ENCODE assay signal across 19 cellular contexts in the genomic region with DNA sequence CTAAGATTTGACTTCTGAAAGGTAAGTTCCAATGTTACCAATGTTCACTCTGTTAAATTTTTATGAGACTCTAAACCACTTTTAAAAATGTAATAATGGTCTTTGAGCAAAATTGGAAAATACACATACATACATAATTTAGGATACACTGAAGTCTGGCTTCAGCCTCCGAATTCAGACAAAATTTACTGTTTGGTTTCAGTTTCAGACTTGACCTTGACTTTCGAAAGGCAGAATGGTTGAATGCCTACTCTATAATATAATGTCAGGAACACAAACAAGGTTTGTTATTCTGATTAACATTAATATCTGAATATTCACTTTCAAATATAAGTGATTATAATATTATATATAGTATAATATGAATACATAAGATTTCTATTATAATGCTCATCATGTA.
"Had no signal": no experiment of that assay in that cellular context is flagged by ENCODE, and none has a peak within 500 bp of the region (broad histone marks: within the 10 kb centered on the region; RNA-seq: fewer than 3 reads in every experiment).

No MANE protein-coding gene starts in this region.

- H3K4me3 Mint-ChIP-seq: activated T-cell treated with anti-CD3 and anti-CD28 coated beads, Interleukin-2, amount 50 U/mL, for 24 hours; stimulated activated memory B cell treated with anti-CD40 and anti-IgM and Interleukin-4, amounts not matched to agents 10 μg/mL and 1 μg/mL and 100 μg/mL, for 72 hours had no signal

- H3K36me3 ChIP-seq: left lung, neutrophil, thyroid gland, uterus had no signal

- H3K27me3 ChIP-seq: hepatocyte, left lung, neutrophil, thyroid gland, uterus had no signal

- H3K79me2 ChIP-seq: hepatocyte, parathyroid adenoma had no signal

- H3K4me3 ChIP-seq: hepatocyte, left lung, mucosa of descending colon, thyroid gland, uterus had no signal

- H3K36me3 Mint-ChIP-seq: stimulated activated memory B cell treated with anti-CD40 and anti-IgM and Interleukin-4, amounts not matched to agents 10 μg/mL and 1 μg/mL and 100 μg/mL, for 72 hours had no signal

- H3K9me3 ChIP-seq: left lung, mucosa of descending colon, neutrophil, thyroid gland, uterus had no signal

- H3K27ac ChIP-seq: hepatocyte, left lung, neutrophil, parathyroid adenoma, thyroid gland, uterus had no signal

- ATAC-seq: left lung; mucosa of descending colon; naive thymus-derived CD4-positive, alpha-beta T cell; stimulated activated memory B cell treated with anti-CD40 and anti-IgM and Interleukin-4, amounts not matched to agents 10 μg/mL and 1 μg/mL and 100 μg/mL, for 72 hours had no signal

- H3K27ac Mint-ChIP-seq: activated T-cell treated with anti-CD3 and anti-CD28 coated beads, Interleukin-2, amount 50 U/mL, for 24 hours; stimulated activated memory B cell treated with anti-CD40 and anti-IgM and Interleukin-4, amounts not matched to agents 10 μg/mL and 1 μg/mL and 100 μg/mL, for 72 hours had no signal

- DNase-seq: activated CD4-positive, alpha-beta T cell treated with anti-CD3 and anti-CD28 coated beads for 1 hour; activated CD4-positive, alpha-beta T cell treated with anti-CD3 and anti-CD28 coated beads, Interleukin-2, amount 50 U/mL, for 48 hours; activated naive CD4-positive, alpha-beta T cell treated with anti-CD3 and anti-CD28 coated beads, Interleukin-2, amount 50 U/mL, for 16 hours; activated T-cell treated with anti-CD3 and anti-CD28 coated beads, Interleukin-2, amount 50 U/mL, for 24 hours; kidney; left lung; mammary epithelial cell; mucosa of descending colon; naive thymus-derived CD4-positive, alpha-beta T cell; stimulated activated CD4-positive, alpha-beta T cell treated with anti-CD3 and anti-CD28 coated beads, Interleukin-2, amount 100 ng/mL, for 48 hours; T-helper 9 cell; thyroid gland; uterus had no signal

- H3K27me3 Mint-ChIP-seq: activated T-cell treated with anti-CD3 and anti-CD28 coated beads, Interleukin-2, amount 50 U/mL, for 24 hours; stimulated activated memory B cell treated with anti-CD40 and anti-IgM and Interleukin-4, amounts not matched to agents 10 μg/mL and 1 μg/mL and 100 μg/mL, for 72 hours had no signal

- H3K4me1 ChIP-seq: left lung, parathyroid adenoma, thyroid gland, uterus had no signal

- H3K4me2 ChIP-seq: hepatocyte had no signal

- FAIRE-seq: astrocyte, bronchial epithelial cell had no signal

- H2AFZ ChIP-seq: hepatocyte, parathyroid adenoma had no signal

- H3K9me3 Mint-ChIP-seq: activated T-cell treated with anti-CD3 and anti-CD28 coated beads, Interleukin-2, amount 50 U/mL, for 24 hours; naive thymus-derived CD4-positive, alpha-beta T cell; stimulated activated memory B cell treated with anti-CD40 and anti-IgM and Interleukin-4, amounts not matched to agents 10 μg/mL and 1 μg/mL and 100 μg/mL, for 72 hours had no signal

- H3K9ac ChIP-seq: parathyroid adenoma had no signal
